ENCODE assay signal across 8 cellular contexts in the genomic region with DNA sequence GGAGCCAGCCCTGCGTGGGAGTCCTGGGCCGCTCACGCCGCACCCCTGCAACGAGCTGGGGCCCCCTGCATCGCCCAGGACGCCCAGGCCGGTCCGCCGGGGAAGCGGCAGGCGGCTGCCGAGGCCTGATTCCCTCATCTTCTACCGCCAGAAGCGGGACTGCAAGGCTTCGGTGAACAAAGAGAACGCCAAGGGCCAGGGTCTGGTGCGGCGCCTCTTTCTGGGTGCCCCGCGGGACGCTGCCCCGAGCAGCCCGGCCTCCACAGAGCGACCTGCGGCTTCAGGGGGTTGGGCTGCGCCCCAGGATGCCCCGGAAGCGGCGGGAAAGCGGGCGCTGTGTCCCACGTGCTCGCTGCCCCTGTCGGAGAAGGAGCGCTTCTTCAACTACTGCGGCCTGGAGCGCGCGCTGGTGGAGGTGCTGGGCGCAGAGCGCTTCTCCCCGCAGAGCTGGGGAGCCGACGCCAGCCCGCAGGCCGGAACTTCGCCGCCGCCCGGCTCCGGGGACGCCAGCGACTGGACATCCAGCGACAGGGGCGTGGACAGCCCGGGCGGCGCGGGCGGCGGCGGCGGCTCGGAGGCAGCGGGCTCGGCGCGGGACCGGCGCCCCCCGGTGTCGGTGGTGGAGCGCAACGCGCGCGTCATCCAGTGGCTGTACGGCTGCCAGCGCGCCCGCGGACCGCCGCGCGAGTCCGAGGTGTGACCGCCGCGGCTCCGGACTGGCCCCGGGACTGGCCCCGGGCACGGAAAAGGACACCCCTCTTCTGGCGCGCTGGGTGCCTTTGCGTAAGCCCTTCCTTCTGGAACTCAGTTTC. TPM values are rescaled to one million over a fixed set of nuclear protein-coding genes. Genes with fewer than 3 reads are reported as not detected.
DNase-seq lines count a peak whose midpoint lies in the region; ATAC-seq, FAIRE-seq and TF ChIP-seq lines count a peak whose summit lies in the region.

No MANE protein-coding gene starts in this region.

- H3K27ac ChIP-seq in OCI-LY7 (ENCODE audit: low read depth, low read length, poor library complexity, severe bottlenecking) (no peak overlapping the region), heart left ventricle (peak overlapping the region in 11 of 12 donors; percentile 82 to 99 (median 92)), pancreas (peak overlapping the region in 1 of 4 donors; percentile 27)

- POLR2A ChIA-PET in OCI-LY7 (lab: Charles Lee), result no interaction called here

- CTCF ChIA-PET in OCI-LY7 (lab: Charles Lee; ENCODE audit: unreplicated experiment), result no interaction called here

- H3K9me3 ChIP-seq in OCI-LY7 (ENCODE audit: low read length), result no peaks in the 10 kb centered on the region
- H3K9me3 ChIP-seq in heart left ventricle, result no peaks in the 10 kb centered on the region
- no peaks in the 10 kb centered on the region for H3K9me3 ChIP-seq in pancreas

- no peak for FAIRE-seq in pancreas (lab: Jason Lieb, UNC)

- H3K9me3 Mint-ChIP-seq in activated naive CD8-positive, alpha-beta T cell treated with anti-CD3 and anti-CD28 coated beads, Interleukin-2, amount 50 U/mL, for 24 hours, result no peaks in the 10 kb centered on the region

- peaks cover 39% of the 10 kb centered on the region for H3K27me3 Mint-ChIP-seq in activated naive CD8-positive, alpha-beta T cell treated with anti-CD3 and anti-CD28 coated beads, Interleukin-2, amount 50 U/mL, for 24 hours

- H3K4me1 ChIP-seq in OCI-LY7 (ENCODE audit: insufficient read depth, low read length, poor library complexity, severe bottlenecking), result peaks cover 3% of the 10 kb centered on the region
- H3K4me1 ChIP-seq in heart left ventricle, result peaks cover 6 to 77% (median 44%) of the 10 kb centered on the region in 12 donors
- peaks cover 0 to 3% (median 0%) of the 10 kb centered on the region in 3 donors for H3K4me1 ChIP-seq in pancreas

- H3K9me2 ChIP-seq in OCI-LY7 (ENCODE audit: insufficient read depth, low read length), result no peaks in the 10 kb centered on the region

- TF ChIP-seq POLR2A in heart left ventricle (IDR thresholded peaks at IDR 0.05), result peak in 1 of 2 donors; percentile 64

- 1 to 2% (median 1%) methylated on average over 22 to 98 of the region's 98 CpGs for WGBS in heart left ventricle, 4 donors
- 1 to 2% methylated on average over 73 to 98 of the region's 98 CpGs for WGBS in pancreas, 2 donors

- BruUV-seq in OCI-LY7 (replicated peaks; lab: Mats Ljungman, UMichigan), result no TSS peak

- H3K79me2 ChIP-seq in OCI-LY7 (ENCODE audit: insufficient read depth, low read depth, low read length), result no peaks in the 10 kb centered on the region

- no peaks in the 10 kb centered on the region for H4K20me1 ChIP-seq in OCI-LY7 (ENCODE audit: insufficient read depth, low read length)

- intact Hi-C loops in OCI-LY7 (cut with micrococcal nuclease; ENCODE audit: unreplicated experiment), result no loop called here
- intact Hi-C loops in heart left ventricle (cut with DNase I), result loop anchor here in 9 of 10 donors (2.0 to 10.0 kb wide), 7 partner anchors 49 to 257 kb away; a partner anchor contains a TSS
- intact Hi-C loops in pancreas (cut with DNase I), result no loop called here

- DNase-seq in NCI-H526 (lab: John Stamatoyannopoulos, UW) (peak; percentile 11 to 73), NCI-H526 treated with DMSO at 0.1 percent for 48 hours (lab: John Stamatoyannopoulos, UW) (no peak), OCI-LY7 (ENCODE audit: low spot score) (no peak), heart left ventricle (peak; percentile 77 to 87 (median 77)), pancreas (peak; percentile 54 to 87 (median 71)), mesenteric fat pad (ENCODE audit: low spot score) (no peak)
- DNase-seq in activated naive CD8-positive, alpha-beta T cell treated with anti-CD3 and anti-CD28 coated beads, Interleukin-2, amount 50 U/mL, for 24 hours, result peak; percentile 55

- H3K27me3 ChIP-seq in heart left ventricle (peaks cover 0 to 38% (median 0%) of the 10 kb centered on the region in 9 donors), pancreas (no peaks in the 10 kb centered on the region)

- H3K4me1 Mint-ChIP-seq in activated naive CD8-positive, alpha-beta T cell treated with anti-CD3 and anti-CD28 coated beads, Interleukin-2, amount 50 U/mL, for 24 hours, result peaks cover 12% of the 10 kb centered on the region

- no peak overlapping the region for H3K4me2 ChIP-seq in OCI-LY7 (ENCODE audit: low read length)

- H3K36me3 ChIP-seq in OCI-LY7 (ENCODE audit: insufficient read depth, low read length) (no peaks in the 10 kb centered on the region), heart left ventricle (no peaks in the 10 kb centered on the region), pancreas (no peaks in the 10 kb centered on the region)

- H3K4me3 ChIP-seq in OCI-LY7 (ENCODE audit: low read depth, low read length, poor library complexity, severe bottlenecking) (no peak overlapping the region), heart left ventricle (peak overlapping the region; percentile 34 to 73 (median 60)), pancreas (peak overlapping the region; percentile 28 to 64 (median 44))

- ATAC-seq in activated naive CD8-positive, alpha-beta T cell treated with anti-CD3 and anti-CD28 coated beads, Interleukin-2, amount 50 U/mL, for 24 hours, result peak; percentile 57
- ATAC-seq in heart left ventricle (peak in 3 of 4 donors; percentile 25 to 69 (median 61)), pancreas (peak; percentile 64 to 80 (median 76)), HG03025 (IDR thresholded peaks at IDR 0.05; ENCODE audit: low FRiP score, unreplicated experiment) (no peak)

- TF ChIP-seq CTCF in OCI-LY7 (conservative IDR thresholded peaks at IDR 0.05; ENCODE audit: low read length), result peak; percentile 48
- peak in 6 of 12 donors; percentile 35 to 50 (median 44) for TF ChIP-seq CTCF in heart left ventricle (IDR thresholded peaks at IDR 0.05)
- TF ChIP-seq CTCF in pancreas (IDR thresholded peaks at IDR 0.05), result no peak

- H3K27ac Mint-ChIP-seq in activated naive CD8-positive, alpha-beta T cell treated with anti-CD3 and anti-CD28 coated beads, Interleukin-2, amount 50 U/mL, for 24 hours, result no peak overlapping the region

- H2AFZ ChIP-seq in OCI-LY7 (ENCODE audit: low read length), result no peak overlapping the region

- peak overlapping the region; percentile 49 for H3K4me3 Mint-ChIP-seq in activated naive CD8-positive, alpha-beta T cell treated with anti-CD3 and anti-CD28 coated beads, Interleukin-2, amount 50 U/mL, for 24 hours

- H3K36me3 Mint-ChIP-seq in activated naive CD8-positive, alpha-beta T cell treated with anti-CD3 and anti-CD28 coated beads, Interleukin-2, amount 50 U/mL, for 24 hours (ENCODE audit: low read depth), result no peaks in the 10 kb centered on the region

RNA-seq across cellular contexts. Expression of a gene that starts 2.7 kb away (rescaled TPM):
- not detected in 2 replicates for total RNA-seq in OCI-LY7 (2014; rRNA removed; shearing (Covaris generic))
- total RNA-seq in OCI-LY7 (2022) (0.11 TPM in 1 of 2 replicates, not detected in the other), heart left ventricle (1 to 10 TPM; 2.5 to 6.5 (median 3.2) TPM), pancreas (1 to 10 TPM in 4 of 6 donors, under 1 TPM in 2; 0.79 to 1.7 (median 1.1) TPM), mesenteric fat pad (6.3 TPM)
- polyA plus RNA-seq in heart left ventricle (1 to 10 TPM; 2.2 to 3.7 TPM), pancreas (1 to 10 TPM; 2.6 to 3.5 TPM)

RNA-seq across cellular contexts. Expression of a gene that starts 7.1 kb away (rescaled TPM):
- total RNA-seq in OCI-LY7 (2014; rRNA removed; shearing (Covaris generic)), result not detected in 2 replicates
- not detected in 2 replicates for total RNA-seq in OCI-LY7 (2022)
- total RNA-seq in heart left ventricle, result not detected
- polyA plus RNA-seq in heart left ventricle, result not detected
- not detected for total RNA-seq in pancreas
- polyA plus RNA-seq in pancreas, result not detected
- total RNA-seq in mesenteric fat pad, result not detected

RNA-seq across cellular contexts. Expression of a gene that starts 8.1 kb away (rescaled TPM):
- total RNA-seq in OCI-LY7 (2014; rRNA removed; shearing (Covaris generic)), result 60.0 and 63.6 TPM in 2 replicates
- total RNA-seq in OCI-LY7 (2022), result 33.0 and 42.8 TPM in 2 replicates
- total RNA-seq in heart left ventricle, result 10 to 100 TPM; 13.7 to 36.8 (median 21.0) TPM
- polyA plus RNA-seq in heart left ventricle, result 100 to 1,000 TPM in 1 of 2 donors, 10 to 100 TPM in 1; 43.1 to 147 TPM
- total RNA-seq in pancreas, result 10 to 100 TPM; 18.4 to 36.7 (median 22.1) TPM
- 10 to 100 TPM; 69.9 to 80.7 TPM for polyA plus RNA-seq in pancreas
- total RNA-seq in mesenteric fat pad, result 32.7 TPM

RNA-seq across cellular contexts. Expression of a gene that starts 10.0 kb away (rescaled TPM):
- total RNA-seq in OCI-LY7 (2014; rRNA removed; shearing (Covaris generic)), result not detected in 2 replicates
- total RNA-seq in OCI-LY7 (2022) (not detected in 2 replicates), heart left ventricle (not detected), pancreas (not detected), mesenteric fat pad (not detected)
- polyA plus RNA-seq in heart left ventricle (not detected), pancreas (under 1 TPM; 0.35 to 0.68 TPM)

RNA-seq across cellular contexts. Expression of a gene that starts 15.7 kb away (rescaled TPM):
- 0.77 and 2.5 TPM in 2 replicates for total RNA-seq in OCI-LY7 (2014; rRNA removed; shearing (Covaris generic))
- total RNA-seq in OCI-LY7 (2022) (2.5 and 2.7 TPM in 2 replicates), heart left ventricle (1 to 10 TPM in 7 of 9 donors, under 1 TPM in 1, not detected in 1; 0.60 to 3.4 (median 1.4) TPM), pancreas (10 to 100 TPM; 11.3 to 20.8 (median 14.9) TPM), mesenteric fat pad (1.7 TPM)
- polyA plus RNA-seq in heart left ventricle (1 to 10 TPM in 1 of 2 donors, under 1 TPM in 1; 0.80 to 1.6 TPM), pancreas (10 to 100 TPM; 46.8 to 48.5 TPM)

Comparison
In these comparisons a context has a peak if more than half of its experiments do, and no peak if none do; other contexts are left out.
1. DNase-seq: peak in NCI-H526 (2 of 2), activated naive CD8-positive, alpha-beta T cell treated with anti-CD3 and anti-CD28 coated beads, Interleukin-2, amount 50 U/mL, for 24 hours (single experiment), heart left ventricle (5 of 5) and pancreas (6 of 6); none in NCI-H526 treated with DMSO at 0.1 percent for 48 hours (single experiment), OCI-LY7 (single experiment) and mesenteric fat pad (single experiment).
2. intact Hi-C loops: an anchor here in heart left ventricle (2.0 to 10.0 kb wide); none called in OCI-LY7 and pancreas.